In the genomic region with DNA sequence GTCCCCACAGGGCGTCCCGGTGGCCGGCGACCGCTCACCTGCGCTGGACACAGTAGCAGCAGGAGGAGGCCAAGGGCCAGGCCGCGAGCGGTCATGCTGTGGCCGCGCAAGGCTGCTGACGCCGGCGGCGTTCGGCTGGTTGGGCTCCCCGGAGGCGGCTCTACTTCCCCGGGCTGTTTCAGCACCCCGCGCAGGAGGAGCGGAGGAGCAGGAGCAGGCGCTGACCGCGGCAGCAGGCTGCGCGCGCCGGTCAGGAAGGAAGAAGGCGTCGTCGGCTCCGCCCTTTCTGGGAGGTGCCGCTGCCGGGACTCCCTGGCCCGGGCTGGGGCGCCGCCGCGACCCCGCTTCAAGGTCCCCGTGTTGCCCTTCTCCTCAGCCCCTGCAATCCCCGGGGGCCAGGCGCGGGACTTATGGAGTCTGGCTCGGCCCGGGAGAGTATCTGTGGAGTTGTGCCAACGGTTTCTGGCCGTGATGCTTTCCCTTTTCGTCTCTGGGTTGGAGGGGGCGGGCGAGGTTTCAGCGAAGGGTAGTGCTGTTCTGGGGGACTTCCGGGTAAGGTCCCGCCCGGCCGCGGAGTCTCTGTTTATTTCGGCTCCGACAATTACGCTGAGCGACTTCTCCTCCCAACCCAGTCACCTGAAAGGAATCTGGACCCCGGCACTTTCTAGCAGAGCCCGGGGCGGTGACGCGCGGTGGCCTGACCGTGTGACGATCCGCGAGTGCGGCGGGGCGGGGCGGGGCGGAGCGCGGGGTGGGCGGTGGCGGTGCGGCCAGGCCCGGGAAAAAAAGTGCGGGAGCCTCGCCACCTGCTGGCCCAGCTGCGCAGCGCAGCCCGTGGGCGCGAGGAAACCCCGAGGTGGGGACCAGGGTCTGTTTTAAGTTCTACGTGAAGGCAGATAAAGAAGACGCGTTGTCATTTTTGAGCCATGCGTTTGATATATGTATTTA, we compare ENCODE assay signal across 1 cellular context.
TF ChIP-seq lines count a peak whose summit lies in the region.

A gene (minus strand): TSS at position 258 of the 948 bp plus-strand sequence. CDS start 163 bp downstream, at position 95.

TF ChIP-seq in SK-N-SH, 30 proteins besides CTCF, POLR2A, EP300 and RAD21 (continued from another document):
- TF ChIP-seq, protein P1, sequence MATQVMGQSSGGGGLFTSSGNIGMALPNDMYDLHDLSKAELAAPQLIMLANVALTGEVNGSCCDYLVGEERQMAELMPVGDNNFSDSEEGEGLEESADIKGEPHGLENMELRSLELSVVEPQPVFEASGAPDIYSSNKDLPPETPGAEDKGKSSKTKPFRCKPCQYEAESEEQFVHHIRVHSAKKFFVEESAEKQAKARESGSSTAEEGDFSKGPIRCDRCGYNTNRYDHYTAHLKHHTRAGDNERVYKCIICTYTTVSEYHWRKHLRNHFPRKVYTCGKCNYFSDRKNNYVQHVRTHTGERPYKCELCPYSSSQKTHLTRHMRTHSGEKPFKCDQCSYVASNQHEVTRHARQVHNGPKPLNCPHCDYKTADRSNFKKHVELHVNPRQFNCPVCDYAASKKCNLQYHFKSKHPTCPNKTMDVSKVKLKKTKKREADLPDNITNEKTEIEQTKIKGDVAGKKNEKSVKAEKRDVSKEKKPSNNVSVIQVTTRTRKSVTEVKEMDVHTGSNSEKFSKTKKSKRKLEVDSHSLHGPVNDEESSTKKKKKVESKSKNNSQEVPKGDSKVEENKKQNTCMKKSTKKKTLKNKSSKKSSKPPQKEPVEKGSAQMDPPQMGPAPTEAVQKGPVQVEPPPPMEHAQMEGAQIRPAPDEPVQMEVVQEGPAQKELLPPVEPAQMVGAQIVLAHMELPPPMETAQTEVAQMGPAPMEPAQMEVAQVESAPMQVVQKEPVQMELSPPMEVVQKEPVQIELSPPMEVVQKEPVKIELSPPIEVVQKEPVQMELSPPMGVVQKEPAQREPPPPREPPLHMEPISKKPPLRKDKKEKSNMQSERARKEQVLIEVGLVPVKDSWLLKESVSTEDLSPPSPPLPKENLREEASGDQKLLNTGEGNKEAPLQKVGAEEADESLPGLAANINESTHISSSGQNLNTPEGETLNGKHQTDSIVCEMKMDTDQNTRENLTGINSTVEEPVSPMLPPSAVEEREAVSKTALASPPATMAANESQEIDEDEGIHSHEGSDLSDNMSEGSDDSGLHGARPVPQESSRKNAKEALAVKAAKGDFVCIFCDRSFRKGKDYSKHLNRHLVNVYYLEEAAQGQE (IDR thresholded peaks at IDR 0.05; ENCODE audit: low read depth, low read length), result peak; percentile 51; the same call in 1 of the 2 replicates
- TF ChIP-seq RCOR1 (IDR thresholded peaks at IDR 0.05; ENCODE audit: low read length) (no peak), NFIC (IDR thresholded peaks at IDR 0.05; ENCODE audit: borderline replicate concordance) (peak; percentile 13; the same call in 1 of the 2 replicates), TAF1 (IDR thresholded peaks at IDR 0.05; ENCODE audit: borderline replicate concordance, low read depth, low read length) (peak; percentile 72), NRF1 (IDR thresholded peaks at IDR 0.05; ENCODE audit: low read depth, low read length) (peak; percentile 77), FOSL2 (IDR thresholded peaks at IDR 0.05; ENCODE audit: borderline replicate concordance, low read depth) (peak; percentile 10; the same call in 1 of the 2 replicates), YY1 (IDR thresholded peaks at IDR 0.05; ENCODE audit: low read depth) (0 out of 2 replicates have a peak, but pooled peaks have one; percentile 45), MXI1 (IDR thresholded peaks at IDR 0.05; ENCODE audit: low read depth, low read length) (no peak), POLR2AphosphoS5 (IDR thresholded peaks at IDR 0.05; ENCODE audit: low read depth, low read length) (peak; percentile 89)
- TF ChIP-seq, protein P2, sequence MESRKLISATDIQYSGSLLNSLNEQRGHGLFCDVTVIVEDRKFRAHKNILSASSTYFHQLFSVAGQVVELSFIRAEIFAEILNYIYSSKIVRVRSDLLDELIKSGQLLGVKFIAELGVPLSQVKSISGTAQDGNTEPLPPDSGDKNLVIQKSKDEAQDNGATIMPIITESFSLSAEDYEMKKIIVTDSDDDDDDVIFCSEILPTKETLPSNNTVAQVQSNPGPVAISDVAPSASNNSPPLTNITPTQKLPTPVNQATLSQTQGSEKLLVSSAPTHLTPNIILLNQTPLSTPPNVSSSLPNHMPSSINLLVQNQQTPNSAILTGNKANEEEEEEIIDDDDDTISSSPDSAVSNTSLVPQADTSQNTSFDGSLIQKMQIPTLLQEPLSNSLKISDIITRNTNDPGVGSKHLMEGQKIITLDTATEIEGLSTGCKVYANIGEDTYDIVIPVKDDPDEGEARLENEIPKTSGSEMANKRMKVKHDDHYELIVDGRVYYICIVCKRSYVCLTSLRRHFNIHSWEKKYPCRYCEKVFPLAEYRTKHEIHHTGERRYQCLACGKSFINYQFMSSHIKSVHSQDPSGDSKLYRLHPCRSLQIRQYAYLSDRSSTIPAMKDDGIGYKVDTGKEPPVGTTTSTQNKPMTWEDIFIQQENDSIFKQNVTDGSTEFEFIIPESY (IDR thresholded peaks at IDR 0.05; ENCODE audit: borderline replicate concordance, low read depth), result no peak
